Comparison of ENCODE assay signal across 9 cellular contexts in the genomic region with DNA sequence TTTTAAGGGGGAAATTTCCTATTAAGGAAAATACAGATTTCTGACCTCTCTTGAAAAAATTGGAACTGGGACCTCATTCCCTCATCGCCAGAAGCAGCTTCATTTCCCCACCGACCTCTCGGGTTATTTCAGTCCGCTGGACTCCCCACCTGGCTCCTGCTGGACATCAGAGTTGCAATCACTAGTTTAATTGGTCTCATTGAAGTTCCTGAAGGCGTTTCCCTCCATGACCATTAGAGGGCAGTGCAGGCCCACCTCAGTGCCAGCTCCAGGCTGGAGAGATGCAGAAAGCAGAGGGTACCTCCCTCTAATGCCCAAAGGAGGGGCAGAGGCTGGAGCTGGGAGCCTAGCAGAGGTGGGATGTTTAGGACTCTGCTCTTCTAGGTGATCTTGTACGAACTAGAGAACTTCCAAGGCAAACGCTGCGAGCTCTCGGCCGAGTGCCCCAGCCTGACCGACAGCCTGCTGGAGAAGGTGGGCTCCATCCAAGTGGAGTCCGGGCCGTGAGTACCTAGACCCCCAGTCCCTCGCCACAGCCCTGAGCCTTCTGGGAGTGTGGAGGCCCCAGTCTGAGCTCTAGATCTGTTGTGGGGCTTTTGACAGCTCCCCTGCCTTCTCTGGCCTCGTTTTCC. TPM values are rescaled to one million over a fixed set of nuclear protein-coding genes. Genes with fewer than 3 reads are reported as not detected.
A peak's percentile ranks its signal among the peaks of the same experiment; 100 is the strongest.
DNase-seq lines count a peak whose midpoint lies in the region; ATAC-seq and TF ChIP-seq lines count a peak whose summit lies in the region.
"Had no signal": no experiment of that assay in that cellular context is flagged by ENCODE, and none has a peak within 500 bp of the region (broad histone marks: within the 10 kb centered on the region; RNA-seq: fewer than 3 reads in every experiment).

No MANE protein-coding gene starts in this region.

- no peaks in the 10 kb centered on the region for H3K9me2 ChIP-seq in OCI-LY1 (ENCODE audit: low read depth, low read length)
- no peaks in the 10 kb centered on the region for H3K9me2 ChIP-seq in neural cell (ENCODE audit: insufficient read depth, low read length)

- H3K27ac ChIP-seq in OCI-LY1 (ENCODE audit: low read depth, low read length, poor library complexity, severe bottlenecking) (no peak overlapping the region), neural cell (ENCODE audit: low read length) (no peak overlapping the region), tibial artery (no peak overlapping the region)

- H3K79me2 ChIP-seq in OCI-LY1 (ENCODE audit: insufficient read depth, low read length), result no peaks in the 10 kb centered on the region
- no peaks in the 10 kb centered on the region for H3K79me2 ChIP-seq in neural cell (replicated peaks; ENCODE audit: insufficient read depth, low read length)

- no peak for TF ChIP-seq EP300 in neural cell (conservative IDR thresholded peaks at IDR 0.05; ENCODE audit: poor library complexity, severe bottlenecking)

- no peaks in the 10 kb centered on the region; the same call in 1 of the 2 replicates for H3K27me3 ChIP-seq in BJ (ENCODE audit: control insufficient read depth, insufficient read depth, low read length)
- no peaks in the 10 kb centered on the region for H3K27me3 ChIP-seq in OCI-LY1 (ENCODE audit: insufficient read depth, low read length)
- no peaks in the 10 kb centered on the region for H3K27me3 ChIP-seq in neural cell (ENCODE audit: insufficient read depth, low read depth, low read length)
- no peaks in the 10 kb centered on the region for H3K27me3 ChIP-seq in tibial artery

- POLR2A ChIA-PET in BJ (lab: Charles Lee), result no interaction called here

- H3K9me3 ChIP-seq in OCI-LY1 (ENCODE audit: low read length) (no peaks in the 10 kb centered on the region), neural cell (ENCODE audit: low read length) (no peaks in the 10 kb centered on the region), tibial artery (no peaks in the 10 kb centered on the region)

- H3K4me2 ChIP-seq in OCI-LY1 (ENCODE audit: low read length) (no peak overlapping the region), neural cell (ENCODE audit: low read length) (no peak overlapping the region)

- intact Hi-C loops in tibial artery (cut with DNase I; ENCODE audit: low total_unique reads), result no loop called here

- H3F3A ChIP-seq in OCI-LY1 (ENCODE audit: insufficient read depth, low read length) (no peaks in the 10 kb centered on the region), neural cell (ENCODE audit: insufficient read depth, low read length, poor library complexity, severe bottlenecking) (no peaks in the 10 kb centered on the region)

- peak; percentile 86 for TF ChIP-seq RAD21 in neural cell (conservative IDR thresholded peaks at IDR 0.05)

- no peaks in the 10 kb centered on the region for H3K36me3 ChIP-seq in BJ (ENCODE audit: control insufficient read depth, insufficient read depth, low read length)
- no peaks in the 10 kb centered on the region for H3K36me3 ChIP-seq in OCI-LY1 (ENCODE audit: insufficient read depth, low read length)
- no peaks in the 10 kb centered on the region for H3K36me3 ChIP-seq in neural cell (ENCODE audit: insufficient read depth, low read length)
- H3K36me3 ChIP-seq in tibial artery, result peaks cover 16 to 62% (median 38%) of the 10 kb centered on the region in 3 donors

- DNase-seq in BJ (ENCODE audit: low read depth) (no peak), HK-2 (ENCODE audit: unreplicated experiment) (peak; percentile 63), activated T-cell treated with anti-CD3 and anti-CD28 coated beads for 48 hours (ENCODE audit: low read depth) (peak; percentile 48), fibroblast of mammary gland (ENCODE audit: low read depth) (peak; percentile 53), tibial artery (peak in 1 of 2 donors; percentile 55)

- no peak for ATAC-seq in GM18858 (IDR thresholded peaks at IDR 0.05; ENCODE audit: unreplicated experiment)

- CTCF ChIA-PET in BJ (lab: Yijun Ruan, JAX), result interaction anchor here (0.6 to 2.6 kb wide), 28 partner anchors 8 to 1228 kb away, joined by 3 to 13 read pairs (median 4); partner anchors contain the start of gene CRYBB2

- peak; percentile 90 for TF ChIP-seq CTCF in BJ (IDR thresholded peaks at IDR 0.05; ENCODE audit: insufficient read depth, low read depth, low read length)
- TF ChIP-seq CTCF in OCI-LY1 (IDR thresholded peaks at IDR 0.05; ENCODE audit: low read length), result peak; percentile 94
- peak; percentile 84 for TF ChIP-seq CTCF in fibroblast of mammary gland (conservative IDR thresholded peaks at IDR 0.05; ENCODE audit: control insufficient read depth, insufficient read depth, low read depth, low read length)
- TF ChIP-seq CTCF in neural cell (IDR thresholded peaks at IDR 0.05; ENCODE audit: poor library complexity, severe bottlenecking), result peak; percentile 92
- peak; percentile 67 to 92 for TF ChIP-seq CTCF in tibial artery (IDR thresholded peaks at IDR 0.05)

- H4K20me1 ChIP-seq in OCI-LY1 (ENCODE audit: insufficient read depth, low read length) (no peaks in the 10 kb centered on the region), neural cell (ENCODE audit: insufficient read depth) (no peaks in the 10 kb centered on the region)

- H3K4me1 ChIP-seq in OCI-LY1 (ENCODE audit: insufficient read depth, low read length, severe bottlenecking), result no peaks in the 10 kb centered on the region
- H3K4me1 ChIP-seq in tibial artery, result no peaks in the 10 kb centered on the region

- H2AFZ ChIP-seq in OCI-LY1 (ENCODE audit: low read length), result no peak overlapping the region
- H2AFZ ChIP-seq in neural cell (ENCODE audit: low read depth, low read length), result no peak overlapping the region

- H3K9ac ChIP-seq in OCI-LY1 (ENCODE audit: low read length) (no peak overlapping the region), neural cell (ENCODE audit: low read length) (no peak overlapping the region)

- H3K4me3 ChIP-seq in BJ (ENCODE audit: low read depth, low read length), result no peak overlapping the region
- H3K4me3 ChIP-seq in OCI-LY1 (ENCODE audit: low read depth, low read length, poor library complexity, severe bottlenecking), result no peak overlapping the region
- no peak overlapping the region for H3K4me3 ChIP-seq in fibroblast of mammary gland (ENCODE audit: control insufficient read depth, low read depth, low read length)
- no peak overlapping the region for H3K4me3 ChIP-seq in neural cell (ENCODE audit: low read length)
- H3K4me3 ChIP-seq in tibial artery, result no peak overlapping the region

TF ChIP-seq in neural cell, 6 proteins besides CTCF, POLR2A, EP300 and RAD21:
- TF ChIP-seq SMC3 (conservative IDR thresholded peaks at IDR 0.05; ENCODE audit: poor library complexity), result peak; percentile 82
- peak; percentile 20 for TF ChIP-seq MXI1 (conservative IDR thresholded peaks at IDR 0.05; ENCODE audit: poor library complexity, severe bottlenecking)
- TF ChIP-seq POLR2AphosphoS5 (IDR thresholded peaks at IDR 0.05), result no peak

RNA-seq across cellular contexts. Expression of gene CRYBB3, which starts 2.7 kb away (rescaled TPM):
- polyA plus RNA-seq in BJ (2011; rRNA removed), result not detected in 2 replicates
- polyA minus RNA-seq in BJ (2011; rRNA and poly(A)+ RNA removed), result not detected in 2 replicates
- not detected in 2 replicates for polyA plus RNA-seq in neural cell
- polyA minus RNA-seq in neural cell, result not detected in 2 replicates
- polyA plus RNA-seq: urinary bladder had no signal

RNA-seq across cellular contexts. Expression of gene CRYBB2, which starts 17.0 kb away (rescaled TPM):
- polyA plus RNA-seq in BJ (2011; rRNA removed) (0.92 and 1.3 TPM in 2 replicates), neural cell (2.4 TPM in 1 of 2 replicates, not detected in the other)
- 0.36 and 0.47 TPM in 2 replicates for polyA minus RNA-seq in BJ (2011; rRNA and poly(A)+ RNA removed)
- 0.81 TPM in 1 of 2 replicates, not detected in the other for polyA minus RNA-seq in neural cell
